11 cellular contexts compared by ENCODE assay signal in genomic region chr5:168301593-168302388, GRCh38. TPM values are rescaled to one million over a fixed set of nuclear protein-coding genes. Genes with fewer than 3 reads are reported as not detected.
A peak's percentile ranks its signal among the peaks of the same experiment; 100 is the strongest.
DNase-seq lines count a peak whose midpoint lies in the region; ATAC-seq, FAIRE-seq and TF ChIP-seq lines count a peak whose summit lies in the region.
"Had no signal": no experiment of that assay in that cellular context is flagged by ENCODE, and none has a peak within 500 bp of the region (broad histone marks: within the 10 kb centered on the region; RNA-seq: fewer than 3 reads in every experiment).

No MANE protein-coding gene starts in this region.

- no peak for FAIRE-seq in D721Med (lab: Jason Lieb, UNC)

- no peaks in the 10 kb centered on the region for H3K36me3 ChIP-seq in adipocyte (ENCODE audit: control insufficient read depth, insufficient read depth, low read length, severe bottlenecking)
- no peaks in the 10 kb centered on the region for H3K36me3 ChIP-seq in left lung
- no peaks in the 10 kb centered on the region for H3K36me3 ChIP-seq in adrenal gland (replicated peaks in 1 of 2)
- H3K36me3 ChIP-seq: sigmoid colon had no signal

- H3K27me3 ChIP-seq in adipocyte (replicated peaks; ENCODE audit: control insufficient read depth, insufficient read depth, low read length) (no peaks in the 10 kb centered on the region), left lung (no peaks in the 10 kb centered on the region), adrenal gland (no peaks in the 10 kb centered on the region)
- H3K27me3 ChIP-seq: sigmoid colon had no signal

- DNase-seq in A172 (ENCODE audit: low spot score) (peak; percentile 94), HPDE6-E6E7 (ENCODE audit: extremely low spot score) (peak; percentile 84), adipocyte (ENCODE audit: low read depth) (peak; percentile 12), left lung (peak in 1 of 2 donors; percentile 50), adrenal gland (no peak), NCI-H510A treated with DMSO at 0.1 percent for 48 hours (lab: John Stamatoyannopoulos, UW) (no peak), D721Med (ENCODE audit: insufficient read length, low spot score) (no peak)
- DNase-seq: GDM1, NCI-H1436 treated with DMSO at 0.1 percent for 48 hours, sigmoid colon had no signal

- H3K4me3 ChIP-seq in adipocyte (ENCODE audit: low read length) (no peak overlapping the region), left lung (no peak overlapping the region), adrenal gland (no peak overlapping the region)
- H3K4me3 ChIP-seq: sigmoid colon had no signal

- WGBS in adrenal gland, 4 donors = 64 to 73% (median 64%) methylated on average over 10 of the region's 10 CpGs

- TF ChIP-seq CTCF in left lung (IDR thresholded peaks at IDR 0.05) = no peak
- no peak for TF ChIP-seq CTCF in adrenal gland (IDR thresholded peaks at IDR 0.05)
- TF ChIP-seq CTCF in D721Med (IDR thresholded peaks at IDR 0.05; ENCODE audit: insufficient read depth, missing control alignments) = no peak

- H3K4me1 ChIP-seq in adipocyte (ENCODE audit: control insufficient read depth, insufficient read depth, low read length) (no peaks in the 10 kb centered on the region), left lung (no peaks in the 10 kb centered on the region), adrenal gland (replicated peaks in 1 of 2) (no peaks in the 10 kb centered on the region)
- H3K4me1 ChIP-seq: sigmoid colon had no signal

- peak overlapping the region; percentile 13 to 60 for H3K27ac ChIP-seq in left lung
- no peak overlapping the region for H3K27ac ChIP-seq in adrenal gland
- H3K27ac ChIP-seq: sigmoid colon had no signal

- no peak for TF ChIP-seq POLR2A in adrenal gland (IDR thresholded peaks at IDR 0.05)

- no peak overlapping the region for H3K9ac ChIP-seq in adipocyte (ENCODE audit: low read length)

- ATAC-seq in left lung (peak; percentile 78), HG03432 (IDR thresholded peaks at IDR 0.05; ENCODE audit: unreplicated experiment) (no peak)

- intact Hi-C loops in left lung (cut with DNase I) = no loop called here
- intact Hi-C loops in adrenal gland (cut with DNase I) = no loop called here

- H3K9me3 ChIP-seq in adipocyte (ENCODE audit: control insufficient read depth, low read length) (no peaks in the 10 kb centered on the region), left lung (no peaks in the 10 kb centered on the region), adrenal gland (replicated peaks in 1 of 3) (no peaks in the 10 kb centered on the region)
- H3K9me3 ChIP-seq: sigmoid colon had no signal

RNA-seq across cellular contexts. Expression of gene WWC1, which starts 10.3 kb away (rescaled TPM):
- 19.1 and 20.7 TPM in 2 replicates for total RNA-seq in A172 (2014; rRNA removed; shearing (Covaris generic))
- 10 to 100 TPM; 59.6 to 81.9 TPM for total RNA-seq in left lung
- 1 to 10 TPM in 2 of 8 donors, under 1 TPM in 6; 0.10 to 4.2 (median 0.42) TPM for total RNA-seq in adrenal gland
- 1 to 10 TPM in 1 of 3 donors, under 1 TPM in 2; 0.54 to 5.8 (median 0.56) TPM for polyA plus RNA-seq in adrenal gland

Comparison
In these comparisons a context has a peak if more than half of its experiments do, and no peak if none do; other contexts are left out.
1. DNase-seq: peak in A172 (single experiment), HPDE6-E6E7 (single experiment) and adipocyte (single experiment); none in adrenal gland (0 of 7), NCI-H510A treated with DMSO at 0.1 percent for 48 hours (single experiment) and D721Med (single experiment).
2. H3K27ac ChIP-seq: peak in left lung (2 of 2); none in adrenal gland (0 of 5).